ENCODE assay signal across 8 cellular contexts in the genomic region with DNA sequence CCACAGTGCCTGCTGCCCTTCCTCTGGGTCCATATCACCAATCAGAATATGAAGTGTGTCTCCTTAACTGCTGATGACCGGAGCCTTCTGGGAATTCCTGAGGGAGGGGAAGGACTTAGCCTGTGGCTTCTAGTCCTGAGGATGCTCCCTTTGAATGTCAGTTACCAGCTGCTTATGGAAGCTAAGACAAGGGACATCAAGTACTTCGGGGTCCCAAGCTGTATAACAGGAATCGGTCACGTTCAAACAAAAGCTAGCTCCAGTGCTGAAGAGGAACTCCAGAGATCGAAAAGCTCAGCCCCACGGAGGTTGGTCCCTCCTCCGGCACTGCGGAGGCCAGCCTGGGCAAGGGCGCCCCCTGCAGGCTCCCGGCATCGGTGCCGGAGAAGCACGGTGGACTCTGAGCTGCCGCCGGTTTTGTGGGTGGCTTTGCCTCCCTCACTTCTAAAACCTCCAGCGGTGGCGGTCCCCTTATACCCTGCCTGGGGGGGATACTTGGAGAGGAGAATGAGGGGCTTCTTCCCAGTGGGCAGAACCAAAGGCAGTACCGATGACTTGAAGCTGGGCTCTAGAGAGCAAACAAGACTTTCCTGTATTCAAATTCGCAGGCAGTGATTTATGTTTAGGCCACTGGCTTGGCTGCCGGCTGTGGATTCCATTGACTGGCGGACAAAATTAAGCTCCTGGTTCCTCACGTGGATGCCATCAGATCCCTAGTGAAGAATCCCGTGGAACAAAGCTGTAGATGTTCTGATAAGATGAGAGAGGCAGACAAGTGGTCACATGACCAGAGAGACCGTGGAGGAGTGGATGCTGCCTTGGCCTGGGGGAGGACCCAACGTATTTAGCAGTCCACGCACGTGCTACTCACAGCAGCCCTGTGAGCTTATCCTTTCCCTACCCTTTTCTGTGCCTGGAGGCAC. TPM values are rescaled to one million over a fixed set of nuclear protein-coding genes. Genes with fewer than 3 reads are reported as not detected.
A peak's percentile ranks its signal among the peaks of the same experiment; 100 is the strongest.
DNase-seq lines count a peak whose midpoint lies in the region; ATAC-seq and TF ChIP-seq lines count a peak whose summit lies in the region.

No MANE protein-coding gene starts in this region.

- H3K36me3 Mint-ChIP-seq in activated CD8-positive, alpha-beta T cell treated with anti-CD3 and anti-CD28 coated beads, Interleukin-2, amount 10 ng/mL, durations not matched to agents 7 days and 5 days (ENCODE audit: low read depth): no peaks in the 10 kb centered on the region

- WGBS in ectodermal cell, 2 experiments: 18 to 19% methylated on average over 27 of the region's 27 CpGs

- CTCF ChIA-PET in activated CD8-positive, alpha-beta T cell treated with anti-CD3 and anti-CD28 coated beads, Interleukin-2, amount 10 ng/mL, durations not matched to agents 7 days and 5 days (lab: Charles Lee): interaction anchor here (0.5 to 6.3 kb wide), 137 partner anchors 13 to 770 kb away, joined by 3 to 109 read pairs (median 5); a partner anchor contains a TSS

- H3K4me1 Mint-ChIP-seq in activated CD8-positive, alpha-beta T cell treated with anti-CD3 and anti-CD28 coated beads, Interleukin-2, amount 10 ng/mL, durations not matched to agents 7 days and 5 days (ENCODE audit: low read depth): peaks cover 13% of the 10 kb centered on the region

- H3K9me3 ChIP-seq in ectodermal cell (ENCODE audit: control insufficient read depth, low read length): no peaks in the 10 kb centered on the region

- H3K27me3 Mint-ChIP-seq in activated CD8-positive, alpha-beta T cell treated with anti-CD3 and anti-CD28 coated beads, Interleukin-2, amount 10 ng/mL, durations not matched to agents 7 days and 5 days (ENCODE audit: low read depth): peaks cover 12% of the 10 kb centered on the region

- H3K4me3 ChIP-seq in ectodermal cell (ENCODE audit: insufficient read depth, low read depth, low read length): peak overlapping the region; percentile 29

- no peaks in the 10 kb centered on the region for H3K36me3 ChIP-seq in ectodermal cell (ENCODE audit: control insufficient read depth, insufficient read depth, low read length)

- POLR2A ChIA-PET in activated CD8-positive, alpha-beta T cell treated with anti-CD3 and anti-CD28 coated beads, Interleukin-2, amount 10 ng/mL, durations not matched to agents 7 days and 5 days (lab: Charles Lee): interaction anchor here (1.0 to 1.1 kb wide), 4 partner anchors 95 to 331 kb away, joined by 3 to 6 read pairs (median 4); a partner anchor contains a TSS

- TF ChIP-seq CTCF in AG09319 (IDR thresholded peaks at IDR 0.05; ENCODE audit: low read depth, low read length): peak; percentile 100

- peak overlapping the region; percentile 57 for H3K4me3 Mint-ChIP-seq in activated CD8-positive, alpha-beta T cell treated with anti-CD3 and anti-CD28 coated beads, Interleukin-2, amount 10 ng/mL, durations not matched to agents 7 days and 5 days

- H3K27ac Mint-ChIP-seq in activated CD8-positive, alpha-beta T cell treated with anti-CD3 and anti-CD28 coated beads, Interleukin-2, amount 10 ng/mL, durations not matched to agents 7 days and 5 days: no peak overlapping the region

- H3K4me1 ChIP-seq in ectodermal cell (ENCODE audit: control insufficient read depth, insufficient read depth, low read length): no peaks in the 10 kb centered on the region

- H3K27ac ChIP-seq in ectodermal cell (ENCODE audit: insufficient read depth, low read depth, low read length, poor library complexity, severe bottlenecking): no peak overlapping the region

- DNase-seq in AG09319 (ENCODE audit: extremely low read depth, low read depth): peak; percentile 41
- DNase-seq in GM19238 (ENCODE audit: insufficient read length, low spot score): peak; percentile 94
- DNase-seq in NCI-H774 (lab: John Stamatoyannopoulos, UW): peak; percentile 71
- DNase-seq in activated CD8-positive, alpha-beta T cell treated with anti-CD3 and anti-CD28 coated beads, Interleukin-2, amount 10 ng/mL, durations not matched to agents 7 days and 5 days: peak; percentile 90
- DNase-seq in lung microvascular endothelial cell (ENCODE audit: low read depth in 2 of 2): peak; percentile 68 to 80
- peak; percentile 63 to 92 (median 76) for DNase-seq in stimulated activated CD4-positive, alpha-beta T cell treated with anti-CD3 and anti-CD28 coated beads, TNF-alpha, amount 100 ng/mL, for 1 hour (ENCODE audit: low read depth in 3 of 3, low spot score in 1 of 3)

- no peaks in the 10 kb centered on the region for H3K9me3 Mint-ChIP-seq in activated CD8-positive, alpha-beta T cell treated with anti-CD3 and anti-CD28 coated beads, Interleukin-2, amount 10 ng/mL, durations not matched to agents 7 days and 5 days (ENCODE audit: insufficient read depth)

- no peaks in the 10 kb centered on the region for H3K27me3 ChIP-seq in ectodermal cell (ENCODE audit: control insufficient read depth, insufficient read depth, low read length, poor library complexity, severe bottlenecking)

- ATAC-seq in HG03558 (IDR thresholded peaks at IDR 0.05; ENCODE audit: extremely low read depth, unreplicated experiment): peak; percentile 49
- ATAC-seq in activated CD8-positive, alpha-beta T cell treated with anti-CD3 and anti-CD28 coated beads, Interleukin-2, amount 10 ng/mL, durations not matched to agents 7 days and 5 days: peak; percentile 100

RNA-seq across cellular contexts. Expression of a gene that starts 16.2 kb away (rescaled TPM):
- 10 to 100 TPM; 23.6 to 24.8 TPM for total RNA-seq in activated CD8-positive, alpha-beta T cell treated with anti-CD3 and anti-CD28 coated beads, Interleukin-2, amount 10 ng/mL, durations not matched to agents 7 days and 5 days
- 15.5 TPM for polyA plus RNA-seq in ectodermal cell (2013, experiment 1 of 4)
- polyA plus RNA-seq in ectodermal cell (2013, experiment 2 of 4): 14.8 TPM
- 11.9 TPM for polyA plus RNA-seq in ectodermal cell (2013, experiment 3 of 4)
- polyA plus RNA-seq in ectodermal cell (2013, experiment 4 of 4): 13.3 TPM
- 17.4 and 23.2 TPM in 2 replicates for total RNA-seq in lung microvascular endothelial cell

Comparison
In these comparisons a context has a peak if more than half of its experiments do, and no peak if none do; other contexts are left out.
1. DNase-seq: peak in every context shown above with its lines; median percentile 94 in GM19238; 90 in activated CD8-positive, alpha-beta T cell treated with anti-CD3 and anti-CD28 coated beads, Interleukin-2, amount 10 ng/mL, durations not matched to agents 7 days and 5 days; 76 in stimulated activated CD4-positive, alpha-beta T cell treated with anti-CD3 and anti-CD28 coated beads, TNF-alpha, amount 100 ng/mL, for 1 hour; 74 in lung microvascular endothelial cell; 71 in NCI-H774; 41 in AG09319.